8 cellular contexts compared by ENCODE assay signal in the genomic region with DNA sequence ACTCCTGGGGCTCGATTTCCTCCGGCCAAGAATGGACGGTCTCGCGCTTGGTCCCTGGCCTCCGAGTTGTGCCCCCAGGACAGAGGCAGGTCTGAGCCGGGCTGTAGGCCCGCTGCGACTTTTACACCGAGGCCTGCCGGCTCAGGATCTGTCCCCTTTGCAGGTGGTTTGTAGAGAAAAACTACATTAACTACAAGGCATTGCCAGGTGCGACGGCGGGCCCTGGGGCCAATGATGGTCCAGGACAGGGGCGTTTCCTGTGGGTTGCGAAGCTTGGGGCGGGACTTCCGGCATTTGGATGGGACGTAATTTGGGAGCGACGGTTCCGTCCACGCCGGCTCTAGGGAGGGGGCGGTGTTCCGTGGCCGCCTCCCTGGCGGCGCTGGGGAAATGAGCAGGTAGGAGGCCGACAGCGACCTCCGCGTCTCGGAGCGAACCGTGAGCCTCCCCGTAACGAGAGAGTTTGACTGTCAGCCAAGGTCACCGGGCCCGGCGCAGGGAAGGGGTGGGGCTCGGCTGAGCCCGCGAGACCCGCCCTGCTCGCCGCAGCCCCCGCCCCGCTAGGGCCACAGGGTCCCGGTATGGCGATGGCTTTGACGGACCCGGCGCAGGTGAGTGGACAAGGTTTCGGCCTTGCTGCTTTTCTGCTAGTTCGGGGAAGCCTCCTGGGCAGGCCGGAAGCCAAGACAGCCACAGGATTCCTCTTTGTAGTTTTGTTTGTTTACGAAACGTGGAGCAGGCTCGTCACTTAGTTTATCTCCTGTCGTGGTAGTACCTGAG. TPM values are rescaled to one million over a fixed set of nuclear protein-coding genes. Genes with fewer than 3 reads are reported as not detected.
DNase-seq lines count a peak whose midpoint lies in the region; ATAC-seq lines count a peak whose summit lies in the region.

A gene (plus strand): TSS at position 322 of the 780 bp plus-strand sequence. CDS start 260 bp downstream, at position 582.

- peak within 1 kb of the TSS; percentile 79 for H3K27ac ChIP-seq in mesenchymal stem cell (ENCODE audit: low read length, poor library complexity, severe bottlenecking)

- peak within 1 kb of the TSS; percentile 39 for H2BK15ac ChIP-seq in mesenchymal stem cell (ENCODE audit: low read depth, poor library complexity, severe bottlenecking)

- H3K4me3 ChIP-seq in endocrine pancreas (ENCODE audit: control insufficient read depth, insufficient read depth, low read length) (peak within 1 kb of the TSS; percentile 98), mesenchymal stem cell (ENCODE audit: insufficient read depth in 1 of 2, low read depth in 1 of 2, low read length in 2 of 2) (peak within 1 kb of the TSS; percentile 89 to 100)

- H3K9ac ChIP-seq in endocrine pancreas (ENCODE audit: control insufficient read depth, insufficient read depth, low read length), result peak within 1 kb of the TSS; percentile 99
- H3K9ac ChIP-seq in mesenchymal stem cell (ENCODE audit: low read length), result peak within 1 kb of the TSS; percentile 100

- peaks cover 4% of the 10 kb centered on the region for H3K36me3 ChIP-seq in endocrine pancreas (ENCODE audit: control insufficient read depth, insufficient read depth, low read length)
- H3K36me3 ChIP-seq in mesenchymal stem cell (ENCODE audit: control insufficient read depth in 1 of 2, insufficient read depth in 2 of 2, low read depth in 1 of 2, low read length in 2 of 2), result peaks cover 18 to 21% of the 10 kb centered on the region in 2 experiments

- no peak within 1 kb of the TSS for H3K23ac ChIP-seq in mesenchymal stem cell (ENCODE audit: low read length in 2 of 2)

- H3K4me1 ChIP-seq in endocrine pancreas (ENCODE audit: control insufficient read depth, insufficient read depth, low read length), result peaks cover 12% of the 10 kb centered on the region
- peaks cover 9% of the 10 kb centered on the region for H3K4me1 ChIP-seq in mesenchymal stem cell (ENCODE audit: control insufficient read depth, insufficient read depth, low read depth, low read length)

- H2BK120ac ChIP-seq in mesenchymal stem cell (ENCODE audit: low read depth, low read length), result peak within 1 kb of the TSS; percentile 21

- H3K27me3 ChIP-seq in endocrine pancreas (ENCODE audit: control insufficient read depth, insufficient read depth, low read length) (no peaks in the 10 kb centered on the region), mesenchymal stem cell (ENCODE audit: control insufficient read depth in 1 of 2, insufficient read depth in 1 of 2, low read length in 2 of 2) (no peaks in the 10 kb centered on the region)

- peak within 1 kb of the TSS; percentile 80 to 93 for H3K4ac ChIP-seq in mesenchymal stem cell (ENCODE audit: low read depth in 1 of 2, low read length in 2 of 2)

- peak within 1 kb of the TSS; percentile 99 for H4K8ac ChIP-seq in mesenchymal stem cell (ENCODE audit: low read length)

- H3K9me3 ChIP-seq in endocrine pancreas (ENCODE audit: control insufficient read depth, low read length), result no peaks in the 10 kb centered on the region
- no peaks in the 10 kb centered on the region for H3K9me3 ChIP-seq in mesenchymal stem cell (ENCODE audit: control insufficient read depth, low read length)

- H3K4me2 ChIP-seq in mesenchymal stem cell (ENCODE audit: low read length, poor library complexity, severe bottlenecking), result peak within 1 kb of the TSS; percentile 72

- peak within 1 kb of the TSS; percentile 87 for H4K91ac ChIP-seq in mesenchymal stem cell (ENCODE audit: low read length)

- H2AFZ ChIP-seq in mesenchymal stem cell (ENCODE audit: low read depth, low read length), result peak within 1 kb of the TSS; percentile 98

- under 1% methylated on average over 60 of the region's 61 CpGs for WGBS in mesenchymal stem cell

- H3K18ac ChIP-seq in mesenchymal stem cell (ENCODE audit: low read depth in 1 of 2, low read length in 2 of 2), result peak within 1 kb of the TSS; percentile 86 to 93

- H2BK5ac ChIP-seq in mesenchymal stem cell (ENCODE audit: low read depth, low read length, poor library complexity, severe bottlenecking), result peak within 1 kb of the TSS; percentile 20

- peak; percentile 96 for ATAC-seq in GM21381 (IDR thresholded peaks at IDR 0.05; ENCODE audit: unreplicated experiment)

- no peak within 1 kb of the TSS for H2AK5ac ChIP-seq in mesenchymal stem cell (ENCODE audit: low read length, severe bottlenecking)

- H2BK12ac ChIP-seq in mesenchymal stem cell (ENCODE audit: low read length in 2 of 2), result no peak within 1 kb of the TSS

- peak; percentile 94 for DNase-seq in Caki2 (ENCODE audit: low read depth)
- DNase-seq in HUDEP-2 (lab: John Stamatoyannopoulos, UW; ENCODE audit: unreplicated experiment in 76 of 76), result peak in 75 of 76 experiments; percentile 76 to 97 (median 93)
- DNase-seq in NOMO-1 treated with dmso at 0.1 percent for 144 hours (lab: John Stamatoyannopoulos, UW; ENCODE audit: unreplicated experiment), result peak; percentile 84
- peak; percentile 90 for DNase-seq in activated CD8-positive, alpha-beta memory T cell treated with anti-CD3 and anti-CD28 coated beads, Interleukin-2, amount 50 U/mL, for 1 hour (ENCODE audit: extremely low read depth)
- DNase-seq in mesenchymal stem cell, result peak; percentile 91
- DNase-seq in stimulated activated CD8-positive, alpha-beta memory T cell treated with anti-CD3 and anti-CD28 coated beads, Interleukin-12 subunit alpha, Interleukin-12 subunit beta, amount 100 ng/mL, for 24 hours (ENCODE audit: extremely low read depth), result peak; percentile 89

- peak within 1 kb of the TSS in 1 of 2 experiments; percentile 76 for H3K14ac ChIP-seq in mesenchymal stem cell (ENCODE audit: low read length in 2 of 2)

- peaks cover 21% of the 10 kb centered on the region for H3K79me1 ChIP-seq in mesenchymal stem cell (replicated peaks; ENCODE audit: low read length, poor library complexity, severe bottlenecking)

- in situ Hi-C loops in Caki2 (cut with HindIII; ENCODE audit: low pct_unique_long_range_greater_than_20kb, low sequenced_read_pairs), result no loop called here

RNA-seq across cellular contexts. Expression of the gene that starts here (rescaled TPM):
- total RNA-seq in Caki2 (2014; rRNA removed; shearing (Covaris generic); ENCODE audit: low replicate concordance), result 9.0 and 10.2 TPM in 2 replicates
- polyA plus RNA-seq in mesenchymal stem cell (2013, experiment 1 of 2), result 3.2 TPM
- polyA plus RNA-seq in mesenchymal stem cell (2013, experiment 2 of 2), result 3.0 TPM

Comparison
In these comparisons a context has a peak if more than half of its experiments do, and no peak if none do; other contexts are left out.
1. Peak in every context shown above with its lines: DNase-seq, ATAC-seq, H3K4me3 ChIP-seq and H3K27ac ChIP-seq.